Comparison of ENCODE assay signal across 14 cellular contexts in the genomic region with DNA sequence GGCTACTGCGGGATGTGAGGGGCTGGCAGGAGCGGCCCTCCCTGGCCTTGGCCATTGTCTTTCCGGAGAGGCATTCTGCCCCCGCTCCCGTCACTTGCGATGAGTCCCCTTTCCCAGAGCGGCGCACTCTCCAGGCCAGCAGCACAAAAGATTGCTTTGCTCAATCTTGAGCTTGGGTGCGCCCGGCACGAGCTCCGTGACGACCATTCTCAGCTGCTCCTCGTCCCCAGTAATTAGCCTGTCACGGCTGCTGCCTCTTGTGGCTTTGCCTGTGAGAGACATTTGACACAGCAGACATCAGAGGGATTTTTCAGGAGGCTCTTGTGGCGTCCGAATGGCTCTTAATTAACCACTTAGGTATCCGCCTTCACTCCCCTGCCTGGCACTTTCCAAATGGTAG.
DNase-seq lines count a peak whose midpoint lies in the region; ATAC-seq, FAIRE-seq and TF ChIP-seq lines count a peak whose summit lies in the region.
"Had no signal": no experiment of that assay in that cellular context is flagged by ENCODE, and none has a peak within 500 bp of the region (broad histone marks: within the 10 kb centered on the region; RNA-seq: fewer than 3 reads in every experiment).

No MANE protein-coding gene starts in this region.

- peak overlapping the region; percentile 59 for H3K27ac ChIP-seq in ectodermal cell (ENCODE audit: insufficient read depth, low read depth, low read length, poor library complexity, severe bottlenecking)
- H3K27ac ChIP-seq in gastrocnemius medialis: no peak overlapping the region

- TF ChIP-seq POLR2A in gastrocnemius medialis (IDR thresholded peaks at IDR 0.05): no peak

- no peak for ATAC-seq in gastrocnemius medialis
- no peak for ATAC-seq in GM19035 (IDR thresholded peaks at IDR 0.05; ENCODE audit: unreplicated experiment)
- no peak for ATAC-seq in HG03280 (IDR thresholded peaks at IDR 0.05; ENCODE audit: unreplicated experiment)
- ATAC-seq: stimulated activated naive CD8-positive, alpha-beta T cell treated with anti-CD3 and anti-CD28 coated beads, Interleukin-15, Interleukin-2, amounts not matched to agents 100 U/mL and 50 U/mL, for 24 hours had no signal

- H3K27me3 Mint-ChIP-seq in mesothelial cell of epicardium (ENCODE audit: low read depth): peaks cover 80% of the 10 kb centered on the region

- WGBS in ectodermal cell, 2 experiments: 2% methylated on average over 18 of the region's 18 CpGs

- H3K4me3 ChIP-seq in ectodermal cell (ENCODE audit: insufficient read depth, low read depth, low read length): peak overlapping the region; percentile 21
- H3K4me3 ChIP-seq in gastrocnemius medialis: no peak overlapping the region

- no peak for TF ChIP-seq CTCF in mesothelial cell of epicardium (IDR thresholded peaks at IDR 0.05; ENCODE audit: unreplicated experiment)
- no peak for TF ChIP-seq CTCF in gastrocnemius medialis (IDR thresholded peaks at IDR 0.05 in 4 of 5, conservative IDR thresholded peaks at IDR 0.05 in 1 of 5)

- no peaks in the 10 kb centered on the region for H3K36me3 Mint-ChIP-seq in mesothelial cell of epicardium

- H3K27me3 ChIP-seq in ectodermal cell (ENCODE audit: control insufficient read depth, insufficient read depth, low read length, poor library complexity, severe bottlenecking) (no peaks in the 10 kb centered on the region), gastrocnemius medialis (peaks cover 0 to 20% (median 4%) of the 10 kb centered on the region in 3 donors)

- H3K4me1 ChIP-seq in ectodermal cell (ENCODE audit: control insufficient read depth, insufficient read depth, low read length): peaks cover 39% of the 10 kb centered on the region
- H3K4me1 ChIP-seq in gastrocnemius medialis: no peaks in the 10 kb centered on the region

- FAIRE-seq in RCC 7860 (lab: Jason Lieb, UNC): no peak

- peaks cover 28% of the 10 kb centered on the region for H3K4me1 Mint-ChIP-seq in mesothelial cell of epicardium
- H3K4me1 Mint-ChIP-seq: B cell had no signal

- peak overlapping the region; percentile 64 for H3K4me3 Mint-ChIP-seq in mesothelial cell of epicardium
- H3K4me3 Mint-ChIP-seq: B cell, naive B cell had no signal

- H3K36me3 ChIP-seq in ectodermal cell (ENCODE audit: control insufficient read depth, insufficient read depth, low read length) (no peaks in the 10 kb centered on the region), gastrocnemius medialis (no peaks in the 10 kb centered on the region)

- in situ Hi-C loops in gastrocnemius medialis (cut with MboI; ENCODE audit: low sequenced_read_pairs in 4 of 4): no loop called here

- H3K9me3 Mint-ChIP-seq in mesothelial cell of epicardium: no peaks in the 10 kb centered on the region

- no peak overlapping the region for H3K27ac Mint-ChIP-seq in mesothelial cell of epicardium
- H3K27ac Mint-ChIP-seq: B cell, naive B cell had no signal

- peak; percentile 79 for DNase-seq in DMS153 treated with DMSO at 0.1 percent for 48 hours (lab: John Stamatoyannopoulos, UW; ENCODE audit: unreplicated experiment)
- peak; percentile 62 for DNase-seq in NCI-H2029 treated with DMSO at 0.1 percent for 48 hours (lab: John Stamatoyannopoulos, UW)
- DNase-seq in mesothelial cell of epicardium (ENCODE audit: low spot score in 2 of 2, unreplicated experiment in 2 of 2): peak in 1 of 2 experiments; percentile 47
- no peak for DNase-seq in gastrocnemius medialis
- DNase-seq in RCC 7860 (ENCODE audit: low spot score): no peak
- DNase-seq: activated effector memory CD4-positive, alpha-beta T cell treated with Interleukin-2 at 50 U/mL for 16 hours; naive B cell; SHP77 treated with DMSO at 0.1 percent for 48 hours; stimulated activated CD4-positive, alpha-beta T cell treated with anti-CD3 and anti-CD28 coated beads, Interleukin-2, amount 100 ng/mL, for 24 hours; stimulated activated naive CD8-positive, alpha-beta T cell treated with anti-CD3 and anti-CD28 coated beads, Interleukin-15, Interleukin-2, amounts not matched to agents 100 U/mL and 50 U/mL, for 24 hours had no signal

- intact Hi-C loops in gastrocnemius medialis (cut with DNase I; ENCODE audit: low total_unique reads): no loop called here

- no peaks in the 10 kb centered on the region for H3K9me3 ChIP-seq in ectodermal cell (ENCODE audit: control insufficient read depth, low read length)
- H3K9me3 ChIP-seq in gastrocnemius medialis: no peaks in the 10 kb centered on the region

Comparison
In these comparisons a context has a peak if more than half of its experiments do, and no peak if none do; other contexts are left out.
1. DNase-seq: peak in DMS153 treated with DMSO at 0.1 percent for 48 hours (single experiment) and NCI-H2029 treated with DMSO at 0.1 percent for 48 hours (single experiment); none in gastrocnemius medialis (0 of 2) and RCC 7860 (single experiment).